ENCODE assay signal across 9 cellular contexts in genomic region chr1:110634455-110635281, GRCh38. TPM values are rescaled to one million over a fixed set of nuclear protein-coding genes. Genes with fewer than 3 reads are reported as not detected.
DNase-seq lines count a peak whose midpoint lies in the region; ATAC-seq, FAIRE-seq and TF ChIP-seq lines count a peak whose summit lies in the region.
"Had no signal": no experiment of that assay in that cellular context is flagged by ENCODE, and none has a peak within 500 bp of the region (broad histone marks: within the 10 kb centered on the region; RNA-seq: fewer than 3 reads in every experiment).

No MANE protein-coding gene starts in this region.

- no peak for TF ChIP-seq POLR2A in H54 (IDR thresholded peaks at IDR 0.05; ENCODE audit: low read depth, low read length)

- peak; percentile 94 for DNase-seq in GM12865 (ENCODE audit: low read depth)
- peak; percentile 35 for DNase-seq in H54 (ENCODE audit: insufficient read length, low spot score)
- peak; percentile 87 for DNase-seq in NCI-H2196 treated with DMSO at 0.1 percent for 48 hours (lab: John Stamatoyannopoulos, UW; ENCODE audit: unreplicated experiment)
- DNase-seq in activated T-helper 1 cell treated with anti-CD3 and anti-CD28 coated beads, Interleukin-12 subunit alpha, Interleukin-12 subunit beta, Interleukin-2, Interleukin-4 antibody, amounts not matched to agents 30 ng/mL and 10 ng/mL and 1 ng/mL, durations not matched to agents 14 hours and 24 hours and 36 hours (ENCODE audit: low spot score) = peak; percentile 71
- peak; percentile 91 for DNase-seq in Right ventricle myocardium inferior (ENCODE audit: missing footprints)
- peak; percentile 34 to 69 (median 58) for DNase-seq in stimulated activated CD4-positive, alpha-beta T cell treated with anti-CD3 and anti-CD28 coated beads, Interleukin-1b, Interleukin-23, amount 100 ng/mL, for 24 hours (ENCODE audit: low read depth in 4 of 4, low spot score in 1 of 4)
- DNase-seq in brain microvascular endothelial cell = no peak
- no peak for DNase-seq in islet precursor cell

- H3K9me3 Mint-ChIP-seq in activated T-helper 1 cell treated with anti-CD3 and anti-CD28 coated beads, Interleukin-12 subunit alpha, Interleukin-12 subunit beta, Interleukin-2, Interleukin-4 antibody, amounts not matched to agents 30 ng/mL and 10 ng/mL and 1 ng/mL, durations not matched to agents 14 hours and 24 hours and 36 hours = no peaks in the 10 kb centered on the region
- H3K9me3 Mint-ChIP-seq: nephron had no signal

- in situ Hi-C loops in brain microvascular endothelial cell (cut with HindIII; ENCODE audit: low pct_ligation_motif_present, low sequenced_read_pairs) = no loop called here

- intact Hi-C loops in activated T-helper 1 cell treated with anti-CD3 and anti-CD28 coated beads, Interleukin-12 subunit alpha, Interleukin-12 subunit beta, Interleukin-2, Interleukin-4 antibody, amounts not matched to agents 30 ng/mL and 10 ng/mL and 1 ng/mL, durations not matched to agents 14 hours and 24 hours and 36 hours (cut with micrococcal nuclease) = loop anchor here (1.0 to 10.0 kb wide), 2 partner anchors 38 to 300 kb away; partner anchors contain the start of gene RBM15
- intact Hi-C loops in Right ventricle myocardium inferior (cut with DNase I) = loop anchor here (1.0 to 5.0 kb wide), 2 partner anchors 122 to 148 kb away; no protein-coding TSS in a partner anchor

- peak; percentile 96 for ATAC-seq in Right ventricle myocardium inferior

- H3K4me3 ChIP-seq in GM12865 (ENCODE audit: low read depth, low read length) (peak overlapping the region; percentile 22), brain microvascular endothelial cell (ENCODE audit: low read depth, low read length) (no peak overlapping the region)

- H3K27me3 ChIP-seq in brain microvascular endothelial cell (replicated peaks) = no peaks in the 10 kb centered on the region

- H3K4me3 Mint-ChIP-seq in activated T-helper 1 cell treated with anti-CD3 and anti-CD28 coated beads, Interleukin-12 subunit alpha, Interleukin-12 subunit beta, Interleukin-2, Interleukin-4 antibody, amounts not matched to agents 30 ng/mL and 10 ng/mL and 1 ng/mL, durations not matched to agents 14 hours and 24 hours and 36 hours = peak overlapping the region; percentile 76
- H3K4me3 Mint-ChIP-seq: nephron had no signal

- FAIRE-seq in H54 (lab: Jason Lieb, UNC) = no peak

- H3K27ac Mint-ChIP-seq in activated T-helper 1 cell treated with anti-CD3 and anti-CD28 coated beads, Interleukin-12 subunit alpha, Interleukin-12 subunit beta, Interleukin-2, Interleukin-4 antibody, amounts not matched to agents 30 ng/mL and 10 ng/mL and 1 ng/mL, durations not matched to agents 14 hours and 24 hours and 36 hours = peak overlapping the region; percentile 94
- H3K27ac Mint-ChIP-seq: nephron had no signal

- no peak overlapping the region for H3K27ac ChIP-seq in brain microvascular endothelial cell

- peaks cover 65% of the 10 kb centered on the region for H3K4me1 Mint-ChIP-seq in activated T-helper 1 cell treated with anti-CD3 and anti-CD28 coated beads, Interleukin-12 subunit alpha, Interleukin-12 subunit beta, Interleukin-2, Interleukin-4 antibody, amounts not matched to agents 30 ng/mL and 10 ng/mL and 1 ng/mL, durations not matched to agents 14 hours and 24 hours and 36 hours (ENCODE audit: low read depth)
- H3K4me1 Mint-ChIP-seq: nephron had no signal

- no peaks in the 10 kb centered on the region for H3K27me3 Mint-ChIP-seq in activated T-helper 1 cell treated with anti-CD3 and anti-CD28 coated beads, Interleukin-12 subunit alpha, Interleukin-12 subunit beta, Interleukin-2, Interleukin-4 antibody, amounts not matched to agents 30 ng/mL and 10 ng/mL and 1 ng/mL, durations not matched to agents 14 hours and 24 hours and 36 hours (ENCODE audit: insufficient read depth)

- H3K36me3 Mint-ChIP-seq in activated T-helper 1 cell treated with anti-CD3 and anti-CD28 coated beads, Interleukin-12 subunit alpha, Interleukin-12 subunit beta, Interleukin-2, Interleukin-4 antibody, amounts not matched to agents 30 ng/mL and 10 ng/mL and 1 ng/mL, durations not matched to agents 14 hours and 24 hours and 36 hours (ENCODE audit: low read depth) = peaks cover 9% of the 10 kb centered on the region

- H3K36me3 ChIP-seq in brain microvascular endothelial cell (replicated peaks) = no peaks in the 10 kb centered on the region

- TF ChIP-seq CTCF in GM12865 (IDR thresholded peaks at IDR 0.05; ENCODE audit: insufficient read depth, low read depth, low read length, missing control alignments) (no peak), brain microvascular endothelial cell (IDR thresholded peaks at IDR 0.05; ENCODE audit: low read depth, low read length, missing control alignments) (no peak)

RNA-seq across cellular contexts. Expression of gene KCNA2, which starts 28.5 kb away (rescaled TPM):
- total RNA-seq in activated T-helper 1 cell treated with anti-CD3 and anti-CD28 coated beads, Interleukin-12 subunit alpha, Interleukin-12 subunit beta, Interleukin-2, Interleukin-4 antibody, amounts not matched to agents 30 ng/mL and 10 ng/mL and 1 ng/mL, durations not matched to agents 14 hours and 24 hours and 36 hours = 1.1 and 1.7 TPM in 2 replicates
- 1.5 TPM for total RNA-seq in Right ventricle myocardium inferior

RNA-seq across cellular contexts. Expression of gene KCNA3, which starts 40.1 kb away (rescaled TPM):
- 38.1 and 42.2 TPM in 2 replicates for total RNA-seq in activated T-helper 1 cell treated with anti-CD3 and anti-CD28 coated beads, Interleukin-12 subunit alpha, Interleukin-12 subunit beta, Interleukin-2, Interleukin-4 antibody, amounts not matched to agents 30 ng/mL and 10 ng/mL and 1 ng/mL, durations not matched to agents 14 hours and 24 hours and 36 hours
- 0.38 TPM for total RNA-seq in Right ventricle myocardium inferior

Comparison
In these comparisons a context has a peak if more than half of its experiments do, and no peak if none do; other contexts are left out.
1. DNase-seq: peak in GM12865 (single experiment), H54 (single experiment), NCI-H2196 treated with DMSO at 0.1 percent for 48 hours (single experiment), activated T-helper 1 cell treated with anti-CD3 and anti-CD28 coated beads, Interleukin-12 subunit alpha, Interleukin-12 subunit beta, Interleukin-2, Interleukin-4 antibody, amounts not matched to agents 30 ng/mL and 10 ng/mL and 1 ng/mL, durations not matched to agents 14 hours and 24 hours and 36 hours (single experiment), Right ventricle myocardium inferior (single experiment) and stimulated activated CD4-positive, alpha-beta T cell treated with anti-CD3 and anti-CD28 coated beads, Interleukin-1b, Interleukin-23, amount 100 ng/mL, for 24 hours (4 of 4); none in brain microvascular endothelial cell (single experiment) and islet precursor cell (single experiment).
2. RNA of gene KCNA3, which starts 40.1 kb away (total RNA-seq): 38.1 to 42.2 TPM in activated T-helper 1 cell treated with anti-CD3 and anti-CD28 coated beads, Interleukin-12 subunit alpha, Interleukin-12 subunit beta, Interleukin-2, Interleukin-4 antibody, amounts not matched to agents 30 ng/mL and 10 ng/mL and 1 ng/mL, durations not matched to agents 14 hours and 24 hours and 36 hours; 0.38 TPM in Right ventricle myocardium inferior (single experiment); every median in the first group is over 10 times any median in the second.